1 cellular context compared by ENCODE assay signal in genomic region chr19:1129535-1129934, GRCh38.
TF ChIP-seq lines count a peak whose summit lies in the region.

No MANE protein-coding gene starts in this region.

TF ChIP-seq in IMR-90, 13 proteins besides CTCF, POLR2A, EP300 and RAD21:
- TF ChIP-seq, protein P1, sequence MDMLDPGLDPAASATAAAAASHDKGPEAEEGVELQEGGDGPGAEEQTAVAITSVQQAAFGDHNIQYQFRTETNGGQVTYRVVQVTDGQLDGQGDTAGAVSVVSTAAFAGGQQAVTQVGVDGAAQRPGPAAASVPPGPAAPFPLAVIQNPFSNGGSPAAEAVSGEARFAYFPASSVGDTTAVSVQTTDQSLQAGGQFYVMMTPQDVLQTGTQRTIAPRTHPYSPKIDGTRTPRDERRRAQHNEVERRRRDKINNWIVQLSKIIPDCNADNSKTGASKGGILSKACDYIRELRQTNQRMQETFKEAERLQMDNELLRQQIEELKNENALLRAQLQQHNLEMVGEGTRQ (IDR thresholded peaks at IDR 0.05; ENCODE audit: low read depth, low read length), result no peak
- no peak for TF ChIP-seq RCOR1 (IDR thresholded peaks at IDR 0.05; ENCODE audit: insufficient replicate concordance, low read length)
- TF ChIP-seq CEBPB (IDR thresholded peaks at IDR 0.05; ENCODE audit: low read depth, low read length), result no peak
- TF ChIP-seq SMC3 (IDR thresholded peaks at IDR 0.05; ENCODE audit: low read depth, low read length), result no peak
- no peak for TF ChIP-seq FOS (IDR thresholded peaks at IDR 0.05; ENCODE audit: low read depth, low read length)
- TF ChIP-seq MXI1 (IDR thresholded peaks at IDR 0.05; ENCODE audit: borderline replicate concordance, low read depth, low read length), result no peak
- TF ChIP-seq RFX5 (IDR thresholded peaks at IDR 0.05; ENCODE audit: low read depth, low read length), result no peak
- no peak for TF ChIP-seq MAFK (IDR thresholded peaks at IDR 0.05; ENCODE audit: low read depth, low read length)
- TF ChIP-seq ELK1 (IDR thresholded peaks at IDR 0.05; ENCODE audit: borderline replicate concordance, low read depth, low read length), result no peak
- TF ChIP-seq CHD1 (IDR thresholded peaks at IDR 0.05; ENCODE audit: low read depth, low read length), result no peak
- TF ChIP-seq BHLHE40 (IDR thresholded peaks at IDR 0.05; ENCODE audit: low read depth, low read length), result no peak
- no peak for TF ChIP-seq MAZ (IDR thresholded peaks at IDR 0.05; ENCODE audit: borderline replicate concordance, low read depth, low read length)
- TF ChIP-seq NFE2L2 (IDR thresholded peaks at IDR 0.05; ENCODE audit: low read depth, low read length), result no peak
TF ChIP-seq in IMR-90: peak in this region for 0.
